ENCODE assay signal across 9 cellular contexts in genomic region chr16:84159800-84160199, GRCh38. TPM values are rescaled to one million over a fixed set of nuclear protein-coding genes. Genes with fewer than 3 reads are reported as not detected.
"Had no signal": no experiment of that assay in that cellular context is flagged by ENCODE, and none has a peak within 500 bp of the region (broad histone marks: within the 10 kb centered on the region; RNA-seq: fewer than 3 reads in every experiment).

No MANE protein-coding gene starts in this region.

- DNase-seq: GM23248, GOT3, H7, HFFc6, IMR-90, KBM-7 had no signal

- ATAC-seq: HCT116 had no signal

- FAIRE-seq: HTR-8/SVneo had no signal

- H3K36me3 ChIP-seq: HAP-1 had no signal

- H3K9me3 ChIP-seq: HAP-1 had no signal

- H3K9ac ChIP-seq: GM23248 had no signal

- H3K4me3 ChIP-seq: GM23248, HAP-1 had no signal

- H2AFZ ChIP-seq: GM23248 had no signal

- H3K27ac ChIP-seq: GM23248 had no signal

- H3K4me1 ChIP-seq: HAP-1 had no signal

RNA-seq across cellular contexts. Expression of gene DNAAF1, which starts 14.7 kb away (rescaled TPM):
- polyA plus RNA-seq: GM23248 had no signal

RNA-seq across cellular contexts. Expression of gene ADAD2, which starts 31.2 kb away (rescaled TPM):
- polyA plus RNA-seq: GM23248, IMR-90 had no signal
